1 cellular context compared by ENCODE assay signal in the genomic region with DNA sequence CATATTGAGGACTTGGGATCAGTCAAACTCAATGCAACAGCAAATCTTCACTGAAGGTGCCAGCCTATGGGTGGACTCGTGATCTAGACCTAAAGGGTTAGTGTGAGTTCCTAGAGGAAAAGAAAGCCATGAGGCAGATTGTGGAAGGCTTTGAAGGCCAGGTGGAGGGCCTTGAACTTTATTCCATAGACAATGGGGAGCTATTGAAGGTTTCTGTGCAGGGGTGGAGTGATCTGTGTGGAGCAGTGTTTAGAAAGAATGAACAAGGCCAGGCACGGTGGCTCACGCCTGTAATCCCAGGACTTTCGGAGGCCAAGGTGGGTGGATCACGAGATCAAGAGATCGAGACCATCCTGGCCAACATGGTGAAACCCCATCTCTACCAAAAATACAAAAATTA.
TF ChIP-seq lines count a peak whose summit lies in the region.

No MANE protein-coding gene starts in this region.

TF ChIP-seq in HepG2, 621 proteins besides CTCF, POLR2A, EP300 and RAD21 (continued from another document):
- peak; percentile 73 for TF ChIP-seq BCL6 (CRISPR knock-in tag; IDR thresholded peaks at IDR 0.05)
- TF ChIP-seq ZBTB33 (CRISPR knock-in tag; IDR thresholded peaks at IDR 0.05): 0 out of 2 replicates have a peak, but pooled peaks have one; percentile 16
- TF ChIP-seq, protein P1, sequence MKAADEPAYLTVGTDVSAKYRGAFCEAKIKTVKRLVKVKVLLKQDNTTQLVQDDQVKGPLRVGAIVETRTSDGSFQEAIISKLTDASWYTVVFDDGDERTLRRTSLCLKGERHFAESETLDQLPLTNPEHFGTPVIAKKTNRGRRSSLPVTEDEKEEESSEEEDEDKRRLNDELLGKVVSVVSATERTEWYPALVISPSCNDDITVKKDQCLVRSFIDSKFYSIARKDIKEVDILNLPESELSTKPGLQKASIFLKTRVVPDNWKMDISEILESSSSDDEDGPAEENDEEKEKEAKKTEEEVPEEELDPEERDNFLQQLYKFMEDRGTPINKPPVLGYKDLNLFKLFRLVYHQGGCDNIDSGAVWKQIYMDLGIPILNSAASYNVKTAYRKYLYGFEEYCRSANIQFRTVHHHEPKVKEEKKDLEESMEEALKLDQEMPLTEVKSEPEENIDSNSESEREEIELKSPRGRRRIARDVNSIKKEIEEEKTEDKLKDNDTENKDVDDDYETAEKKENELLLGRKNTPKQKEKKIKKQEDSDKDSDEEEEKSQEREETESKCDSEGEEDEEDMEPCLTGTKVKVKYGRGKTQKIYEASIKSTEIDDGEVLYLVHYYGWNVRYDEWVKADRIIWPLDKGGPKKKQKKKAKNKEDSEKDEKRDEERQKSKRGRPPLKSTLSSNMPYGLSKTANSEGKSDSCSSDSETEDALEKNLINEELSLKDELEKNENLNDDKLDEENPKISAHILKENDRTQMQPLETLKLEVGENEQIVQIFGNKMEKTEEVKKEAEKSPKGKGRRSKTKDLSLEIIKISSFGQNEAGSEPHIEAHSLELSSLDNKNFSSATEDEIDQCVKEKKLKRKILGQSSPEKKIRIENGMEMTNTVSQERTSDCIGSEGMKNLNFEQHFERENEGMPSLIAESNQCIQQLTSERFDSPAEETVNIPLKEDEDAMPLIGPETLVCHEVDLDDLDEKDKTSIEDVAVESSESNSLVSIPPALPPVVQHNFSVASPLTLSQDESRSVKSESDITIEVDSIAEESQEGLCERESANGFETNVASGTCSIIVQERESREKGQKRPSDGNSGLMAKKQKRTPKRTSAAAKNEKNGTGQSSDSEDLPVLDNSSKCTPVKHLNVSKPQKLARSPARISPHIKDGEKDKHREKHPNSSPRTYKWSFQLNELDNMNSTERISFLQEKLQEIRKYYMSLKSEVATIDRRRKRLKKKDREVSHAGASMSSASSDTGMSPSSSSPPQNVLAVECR (CRISPR knock-in tag; IDR thresholded peaks at IDR 0.05; ENCODE audit: borderline replicate concordance): no peak
- TF ChIP-seq ZMYM4 (CRISPR knock-in tag; IDR thresholded peaks at IDR 0.05): peak; percentile 60; the same call in 1 of the 2 replicates
- peak; percentile 10 for TF ChIP-seq TEAD3 (CRISPR knock-in tag; optimal IDR thresholded peaks at IDR 0.05; ENCODE audit: borderline replicate concordance)
- peak; percentile 30 to 39; a peak in 3 of 4 replicates for TF ChIP-seq MAFK (conservative IDR thresholded peaks at IDR 0.05 in 1 of 2, IDR thresholded peaks at IDR 0.05 in 1 of 2; ENCODE audit: low read length in 2 of 2)
- TF ChIP-seq SOX6 (IDR thresholded peaks at IDR 0.05): no peak
- peak; percentile 78 for TF ChIP-seq SOX6 (CRISPR knock-in tag; IDR thresholded peaks at IDR 0.05)
- peak; percentile 64 for TF ChIP-seq POGZ (CRISPR knock-in tag; IDR thresholded peaks at IDR 0.05)
- TF ChIP-seq ZSCAN25 (CRISPR knock-in tag; IDR thresholded peaks at IDR 0.05): peak; percentile 86
- 0 out of 2 replicates have a peak, but pooled peaks have one; percentile 20 for TF ChIP-seq PAXIP1 (CRISPR knock-in tag; conservative IDR thresholded peaks at IDR 0.05)
- TF ChIP-seq DBP (CRISPR knock-in tag; IDR thresholded peaks at IDR 0.05; ENCODE audit: not compliant biosample characterization): no peak
- no peak for TF ChIP-seq SOX13 (IDR thresholded peaks at IDR 0.05)
- peak in 1 of 2 experiments; percentile 59; a peak in 2 of 4 replicates for TF ChIP-seq SOX13 (CRISPR knock-in tag; conservative IDR thresholded peaks at IDR 0.05 in 1 of 2, IDR thresholded peaks at IDR 0.05 in 1 of 2)
- peak; percentile 22; the same call in 1 of the 2 replicates for TF ChIP-seq HMG20A (CRISPR knock-in tag; IDR thresholded peaks at IDR 0.05; ENCODE audit: borderline replicate concordance)
- peak; percentile 48; the same call in 1 of the 2 replicates for TF ChIP-seq ARID5B (CRISPR knock-in tag; IDR thresholded peaks at IDR 0.05)
- TF ChIP-seq RARA (CRISPR knock-in tag; IDR thresholded peaks at IDR 0.05): peak; percentile 36; the same call in 1 of the 2 replicates
- peak; percentile 64 for TF ChIP-seq HNF4A (CRISPR knock-in tag; IDR thresholded peaks at IDR 0.05)
